23 cellular contexts compared by ENCODE assay signal in the genomic region with DNA sequence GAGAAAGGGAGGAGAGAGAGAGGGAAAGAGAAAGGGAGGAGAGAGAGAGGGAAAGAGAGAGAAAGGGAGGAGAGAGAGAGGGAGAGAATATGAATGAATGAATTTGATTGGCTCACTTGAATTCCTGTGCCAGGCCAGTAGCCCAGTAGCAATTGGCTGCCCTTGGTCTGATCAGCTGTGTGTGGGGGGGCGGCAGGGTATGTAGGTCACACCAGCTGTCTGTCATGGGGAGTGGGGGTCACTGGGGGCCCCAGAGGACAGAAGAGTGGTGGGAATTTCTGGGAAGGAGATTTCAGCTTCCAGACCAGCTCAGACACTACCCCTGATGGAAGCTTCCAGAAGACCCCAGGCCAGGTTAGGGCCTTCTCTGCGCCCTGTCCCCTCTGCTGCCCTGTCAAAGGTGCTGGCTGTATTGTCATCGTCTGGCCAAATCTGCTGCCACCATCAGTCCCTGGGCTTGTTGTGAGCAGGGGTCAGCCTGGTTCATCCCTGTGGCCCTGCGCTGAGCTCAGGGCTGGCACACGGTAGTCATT. TPM values are rescaled to one million over a fixed set of nuclear protein-coding genes. Genes with fewer than 3 reads are reported as not detected.
"Had no signal": no experiment of that assay in that cellular context is flagged by ENCODE, and none has a peak within 500 bp of the region (broad histone marks: within the 10 kb centered on the region; RNA-seq: fewer than 3 reads in every experiment).

No MANE protein-coding gene starts in this region.

- H3K36me3 Mint-ChIP-seq: immature natural killer cell, naive B cell had no signal

- H3K9me3 Mint-ChIP-seq: effector memory CD8-positive, alpha-beta T cell; immature natural killer cell; naive B cell; nephron; stimulated activated effector memory CD8-positive, alpha-beta T cell treated with anti-CD3 and anti-CD28 coated beads, Interleukin-12 subunit alpha, Interleukin-12 subunit beta, amount 100 ng/mL, for 72 hours; stimulated activated naive CD8-positive, alpha-beta T cell treated with anti-CD3 and anti-CD28 coated beads, Interleukin-15, Interleukin-2, amounts not matched to agents 100 ng/mL and 50 ng/mL, for 24 hours had no signal

- H3K4me1 ChIP-seq: esophagus muscularis mucosa, gastroesophageal sphincter, transverse colon had no signal

- H3K27ac Mint-ChIP-seq: immature natural killer cell; nephron; stimulated activated effector memory CD8-positive, alpha-beta T cell treated with anti-CD3 and anti-CD28 coated beads, Interleukin-12 subunit alpha, Interleukin-12 subunit beta, amount 100 ng/mL, for 72 hours; stimulated activated naive CD8-positive, alpha-beta T cell treated with anti-CD3 and anti-CD28 coated beads, Interleukin-15, Interleukin-2, amounts not matched to agents 100 ng/mL and 50 ng/mL, for 24 hours had no signal

- H3K27ac ChIP-seq: epithelial cell of prostate, esophagus muscularis mucosa, gastroesophageal sphincter, thoracic aorta, transverse colon had no signal

- H3K4me3 Mint-ChIP-seq: effector memory CD8-positive, alpha-beta T cell; immature natural killer cell; naive B cell; nephron; stimulated activated effector memory CD8-positive, alpha-beta T cell treated with anti-CD3 and anti-CD28 coated beads, Interleukin-12 subunit alpha, Interleukin-12 subunit beta, amount 100 ng/mL, for 72 hours; stimulated activated naive CD8-positive, alpha-beta T cell treated with anti-CD3 and anti-CD28 coated beads, Interleukin-15, Interleukin-2, amounts not matched to agents 100 ng/mL and 50 ng/mL, for 24 hours had no signal

- H3K4me3 ChIP-seq: esophagus muscularis mucosa, gastroesophageal sphincter, thoracic aorta, transverse colon had no signal

- H3K36me3 ChIP-seq: esophagus muscularis mucosa, gastroesophageal sphincter, thoracic aorta, transverse colon had no signal

- DNase-seq: central memory CD4-positive, alpha-beta T cell; cortex of kidney; effector memory CD8-positive, alpha-beta T cell; foreskin fibroblast; immature natural killer cell; left colon; left ventricle myocardium superior; mesendoderm; naive B cell; small intestine; stimulated activated CD4-positive, alpha-beta T cell treated with anti-CD3 and anti-CD28 coated beads, Interleukin-4, amount 100 ng/mL, for 1 hour; stimulated activated CD8-positive, alpha-beta memory T cell treated with anti-CD3 and anti-CD28 coated beads, Interleukin-4, amount 100 ng/mL, for 48 hours; transverse colon had no signal

- ATAC-seq: effector memory CD8-positive, alpha-beta T cell; gastroesophageal sphincter; left colon; left ventricle myocardium superior; stimulated activated effector memory CD8-positive, alpha-beta T cell treated with anti-CD3 and anti-CD28 coated beads, Interleukin-12 subunit alpha, Interleukin-12 subunit beta, amount 100 ng/mL, for 72 hours had no signal

- H3K9me3 ChIP-seq: esophagus muscularis mucosa, gastroesophageal sphincter, thoracic aorta, transverse colon had no signal

- H3K4me1 Mint-ChIP-seq: immature natural killer cell; stimulated activated effector memory CD8-positive, alpha-beta T cell treated with anti-CD3 and anti-CD28 coated beads, Interleukin-12 subunit alpha, Interleukin-12 subunit beta, amount 100 ng/mL, for 72 hours had no signal

RNA-seq across cellular contexts. Expression of gene MPPED1, which starts 21.1 kb away (rescaled TPM):
- total RNA-seq: esophagus muscularis mucosa, kidney epithelial cell, left colon, left ventricle myocardium superior, omental fat pad, pulmonary artery endothelial cell, thoracic aorta, transverse colon had no signal
- polyA plus RNA-seq: immature natural killer cell had no signal
